Comparison of ENCODE assay signal across 8 cellular contexts in genomic region chr10:28432210-28432676, GRCh38.
DNase-seq lines count a peak whose midpoint lies in the region; ATAC-seq lines count a peak whose summit lies in the region.

No MANE protein-coding gene starts in this region.

- peak; percentile 59 for ATAC-seq in HG03135 (IDR thresholded peaks at IDR 0.05; ENCODE audit: unreplicated experiment)
- ATAC-seq in esophagus mucosa, result peak; percentile 69

- no peak overlapping the region for H3K27ac Mint-ChIP-seq in activated T-helper 2 cell treated with anti-CD3 and anti-CD28 coated beads, Interferon-gamma antibody, Interleukin-2, Interleukin-4, amounts not matched to agents 10 μg/mL and 5 μg/mL and 100 μg/mL, durations not matched to agents 14 hours and 24 hours and 36 hours

- peaks cover 8% of the 10 kb centered on the region for H3K4me1 Mint-ChIP-seq in activated T-helper 2 cell treated with anti-CD3 and anti-CD28 coated beads, Interferon-gamma antibody, Interleukin-2, Interleukin-4, amounts not matched to agents 10 μg/mL and 5 μg/mL and 100 μg/mL, durations not matched to agents 14 hours and 24 hours and 36 hours (ENCODE audit: low read depth)

- intact Hi-C loops in activated T-helper 2 cell treated with anti-CD3 and anti-CD28 coated beads, Interferon-gamma antibody, Interleukin-2, Interleukin-4, amounts not matched to agents 10 μg/mL and 5 μg/mL and 100 μg/mL, durations not matched to agents 14 hours and 24 hours and 36 hours (cut with micrococcal nuclease), result loop anchor here (10.0 kb wide), 1 partner anchor 103 kb away; the partner anchor contains the start of gene WAC

- DNase-seq in stimulated activated naive CD4-positive, alpha-beta T cell (lab: John Stamatoyannopoulos, UW), result peak in 4 of 6 experiments; percentile 4 to 50 (median 24)
- DNase-seq in stimulated activated naive CD4-positive, alpha-beta T cell treated with Interleukin-2 at 50 U/mL for 16 hours (lab: John Stamatoyannopoulos, UW), result no peak
- DNase-seq in NCI-H226 (peak; percentile 2), myocyte (ENCODE audit: low read depth) (peak; percentile 75)
- DNase-seq in activated CD4-positive, alpha-beta T cell treated with anti-CD3 and anti-CD28 coated beads, Interleukin-2, amount 50 U/mL, for 1 hour, result peak; percentile 2
- DNase-seq in activated T-helper 2 cell treated with anti-CD3 and anti-CD28 coated beads, Interferon-gamma antibody, Interleukin-2, Interleukin-4, amounts not matched to agents 10 μg/mL and 5 μg/mL and 100 μg/mL, durations not matched to agents 14 hours and 24 hours and 36 hours (ENCODE audit: low spot score), result no peak

- H3K27me3 Mint-ChIP-seq in activated T-helper 2 cell treated with anti-CD3 and anti-CD28 coated beads, Interferon-gamma antibody, Interleukin-2, Interleukin-4, amounts not matched to agents 10 μg/mL and 5 μg/mL and 100 μg/mL, durations not matched to agents 14 hours and 24 hours and 36 hours (ENCODE audit: low read depth), result peaks cover 5% of the 10 kb centered on the region

- no peaks in the 10 kb centered on the region for H3K9me3 Mint-ChIP-seq in activated T-helper 2 cell treated with anti-CD3 and anti-CD28 coated beads, Interferon-gamma antibody, Interleukin-2, Interleukin-4, amounts not matched to agents 10 μg/mL and 5 μg/mL and 100 μg/mL, durations not matched to agents 14 hours and 24 hours and 36 hours

- H3K4me3 Mint-ChIP-seq in activated T-helper 2 cell treated with anti-CD3 and anti-CD28 coated beads, Interferon-gamma antibody, Interleukin-2, Interleukin-4, amounts not matched to agents 10 μg/mL and 5 μg/mL and 100 μg/mL, durations not matched to agents 14 hours and 24 hours and 36 hours (ENCODE audit: low read depth), result no peak overlapping the region

- no peaks in the 10 kb centered on the region for H3K36me3 Mint-ChIP-seq in activated T-helper 2 cell treated with anti-CD3 and anti-CD28 coated beads, Interferon-gamma antibody, Interleukin-2, Interleukin-4, amounts not matched to agents 10 μg/mL and 5 μg/mL and 100 μg/mL, durations not matched to agents 14 hours and 24 hours and 36 hours (ENCODE audit: low read depth)

Comparison
In these comparisons a context has a peak if more than half of its experiments do, and no peak if none do; other contexts are left out.
1. DNase-seq: peak in stimulated activated naive CD4-positive, alpha-beta T cell (4 of 6), NCI-H226 (single experiment), activated CD4-positive, alpha-beta T cell treated with anti-CD3 and anti-CD28 coated beads, Interleukin-2, amount 50 U/mL, for 1 hour (single experiment) and myocyte (single experiment); none in stimulated activated naive CD4-positive, alpha-beta T cell treated with Interleukin-2 at 50 U/mL for 16 hours (single experiment) and activated T-helper 2 cell treated with anti-CD3 and anti-CD28 coated beads, Interferon-gamma antibody, Interleukin-2, Interleukin-4, amounts not matched to agents 10 μg/mL and 5 μg/mL and 100 μg/mL, durations not matched to agents 14 hours and 24 hours and 36 hours (single experiment).